19 cellular contexts compared by ENCODE assay signal in the genomic region with DNA sequence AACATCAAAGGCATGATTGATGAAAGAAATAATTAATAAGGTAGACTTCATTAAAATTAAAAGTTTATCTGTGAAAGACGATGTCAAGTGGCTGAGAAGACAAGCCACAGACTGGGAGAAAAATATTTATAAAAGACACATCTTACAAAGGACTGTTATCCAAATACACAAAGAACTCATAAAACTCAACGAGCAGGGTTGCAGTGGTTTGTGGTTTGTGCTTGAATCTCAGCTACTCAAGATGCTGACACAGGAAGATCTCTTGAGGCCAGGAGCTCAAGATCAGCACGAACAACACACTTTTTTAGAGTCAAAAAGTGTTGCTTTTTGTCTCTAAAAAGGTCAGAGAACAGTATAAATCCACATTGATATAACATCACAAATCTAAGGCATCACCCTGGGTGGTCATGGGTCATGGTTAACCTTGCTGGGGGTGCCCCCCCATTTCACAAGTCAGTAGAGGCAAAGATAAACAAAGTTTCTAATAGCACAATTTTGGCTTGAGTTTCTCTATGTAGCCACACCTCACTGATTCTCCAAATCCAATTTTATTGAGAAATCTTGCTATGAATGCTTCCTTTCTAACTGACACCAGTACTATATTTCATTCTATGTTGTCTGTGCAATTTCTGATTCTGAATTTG.
DNase-seq lines count a peak whose midpoint lies in the region; TF ChIP-seq lines count a peak whose summit lies in the region.
"Had no signal": no experiment of that assay in that cellular context is flagged by ENCODE, and none has a peak within 500 bp of the region (broad histone marks: within the 10 kb centered on the region; RNA-seq: fewer than 3 reads in every experiment).

No MANE protein-coding gene starts in this region.

- TF ChIP-seq CTCF in chondrocyte (IDR thresholded peaks at IDR 0.05), result no peak

- H3K27ac ChIP-seq in SJSA1, result no peak overlapping the region
- H3K27ac ChIP-seq: gastrocnemius medialis, HL-60, PC-9, right atrium auricular region, VCaP had no signal

- no peak overlapping the region for H3K4me3 ChIP-seq in SJSA1
- no peak overlapping the region for H3K4me3 ChIP-seq in skeletal muscle cell (ENCODE audit: low read depth, low read length)
- H3K4me3 ChIP-seq: gastrocnemius medialis, PC-9, right atrium auricular region had no signal

- peaks cover 23% of the 10 kb centered on the region for H3K4me1 Mint-ChIP-seq in chondrocyte (ENCODE audit: low read depth)
- peaks cover 16% of the 10 kb centered on the region for H3K4me1 Mint-ChIP-seq in activated T-helper 2 cell treated with anti-CD3 and anti-CD28 coated beads, Interferon-gamma antibody, Interleukin-2, Interleukin-4, amounts not matched to agents 10 μg/mL and 5 μg/mL and 100 μg/mL, durations not matched to agents 14 hours and 24 hours and 36 hours (ENCODE audit: low read depth)

- H3K27ac Mint-ChIP-seq in chondrocyte (ENCODE audit: unreplicated experiment), result peak overlapping the region; percentile 10
- H3K27ac Mint-ChIP-seq in activated T-helper 2 cell treated with anti-CD3 and anti-CD28 coated beads, Interferon-gamma antibody, Interleukin-2, Interleukin-4, amounts not matched to agents 10 μg/mL and 5 μg/mL and 100 μg/mL, durations not matched to agents 14 hours and 24 hours and 36 hours, result no peak overlapping the region

- H3K36me3 ChIP-seq in SJSA1, result no peaks in the 10 kb centered on the region
- H3K36me3 ChIP-seq: gastrocnemius medialis, right atrium auricular region had no signal

- H3K9me3 ChIP-seq in SJSA1 (replicated peaks), result no peaks in the 10 kb centered on the region; the same call in 1 of the 2 replicates
- H3K9me3 ChIP-seq: gastrocnemius medialis, right atrium auricular region had no signal

- H3K4me3 Mint-ChIP-seq in chondrocyte (ENCODE audit: unreplicated experiment), result no peak overlapping the region
- H3K4me3 Mint-ChIP-seq in activated T-helper 2 cell treated with anti-CD3 and anti-CD28 coated beads, Interferon-gamma antibody, Interleukin-2, Interleukin-4, amounts not matched to agents 10 μg/mL and 5 μg/mL and 100 μg/mL, durations not matched to agents 14 hours and 24 hours and 36 hours (ENCODE audit: low read depth), result no peak overlapping the region

- intact Hi-C loops in activated T-helper 2 cell treated with anti-CD3 and anti-CD28 coated beads, Interferon-gamma antibody, Interleukin-2, Interleukin-4, amounts not matched to agents 10 μg/mL and 5 μg/mL and 100 μg/mL, durations not matched to agents 14 hours and 24 hours and 36 hours (cut with micrococcal nuclease), result no loop called here

- peaks cover 14% of the 10 kb centered on the region for H3K27me3 ChIP-seq in SJSA1 (replicated peaks)
- H3K27me3 ChIP-seq: gastrocnemius medialis, right atrium auricular region had no signal

- H3K4me1 ChIP-seq in SJSA1 (replicated peaks), result peaks cover 21% of the 10 kb centered on the region
- H3K4me1 ChIP-seq: gastrocnemius medialis, right atrium auricular region had no signal

- no peaks in the 10 kb centered on the region for H3K27me3 Mint-ChIP-seq in chondrocyte (ENCODE audit: low read depth)
- no peaks in the 10 kb centered on the region for H3K27me3 Mint-ChIP-seq in activated T-helper 2 cell treated with anti-CD3 and anti-CD28 coated beads, Interferon-gamma antibody, Interleukin-2, Interleukin-4, amounts not matched to agents 10 μg/mL and 5 μg/mL and 100 μg/mL, durations not matched to agents 14 hours and 24 hours and 36 hours (ENCODE audit: low read depth)

- in situ Hi-C loops in KBM-7 (cut with MboI; ENCODE audit: low pct_unique_long_range_greater_than_20kb, low sequenced_read_pairs), result no loop called here

- peaks cover 4% of the 10 kb centered on the region for H3K36me3 Mint-ChIP-seq in chondrocyte (ENCODE audit: low read depth)
- no peaks in the 10 kb centered on the region for H3K36me3 Mint-ChIP-seq in activated T-helper 2 cell treated with anti-CD3 and anti-CD28 coated beads, Interferon-gamma antibody, Interleukin-2, Interleukin-4, amounts not matched to agents 10 μg/mL and 5 μg/mL and 100 μg/mL, durations not matched to agents 14 hours and 24 hours and 36 hours (ENCODE audit: low read depth)

- DNase-seq in KBM-7 (peak; percentile 61), SJSA1 (ENCODE audit: low read depth in 1 of 2, low spot score in 2 of 2) (peak; percentile 53 to 72), chondrocyte (ENCODE audit: low spot score) (no peak), skeletal muscle cell (ENCODE audit: low read depth) (peak; percentile 25)
- no peak for DNase-seq in stimulated activated naive CD4-positive, alpha-beta T cell treated with Interleukin-2 at 50 U/mL for 16 hours (lab: John Stamatoyannopoulos, UW)
- DNase-seq in activated T-helper 2 cell treated with anti-CD3 and anti-CD28 coated beads, Interferon-gamma antibody, Interleukin-2, Interleukin-4, amounts not matched to agents 10 μg/mL and 5 μg/mL and 100 μg/mL, durations not matched to agents 14 hours and 24 hours and 36 hours (ENCODE audit: low spot score), result no peak
- no peak for DNase-seq in activated T-cell treated with anti-CD3 and anti-CD28 coated beads, Interleukin-2, amount 50 U/mL, for 1 hour
- DNase-seq: activated naive CD4-positive, alpha-beta T cell treated with anti-CD3 and anti-CD28 coated beads, Interleukin-2, amount 50 U/mL, for 16 hours; C1 segment of cervical spinal cord; gastrocnemius medialis; KG1; mesendoderm; NCI-H146; NCI-H510A treated with DMSO at 0.1 percent for 48 hours; PC-9; stimulated activated CD4-positive, alpha-beta T cell treated with anti-CD3 and anti-CD28 coated beads, Interleukin-2, amount 100 ng/mL, for 48 hours had no signal

- peaks cover 8% of the 10 kb centered on the region for H3K9me3 Mint-ChIP-seq in chondrocyte (ENCODE audit: low read depth)
- H3K9me3 Mint-ChIP-seq in activated T-helper 2 cell treated with anti-CD3 and anti-CD28 coated beads, Interferon-gamma antibody, Interleukin-2, Interleukin-4, amounts not matched to agents 10 μg/mL and 5 μg/mL and 100 μg/mL, durations not matched to agents 14 hours and 24 hours and 36 hours, result peaks cover 4% of the 10 kb centered on the region

Comparison
In these comparisons a context has a peak if more than half of its experiments do, and no peak if none do; other contexts are left out.
1. DNase-seq: peak in KBM-7 (single experiment), SJSA1 (2 of 2) and skeletal muscle cell (single experiment); none in chondrocyte (single experiment), stimulated activated naive CD4-positive, alpha-beta T cell treated with Interleukin-2 at 50 U/mL for 16 hours (single experiment), activated T-helper 2 cell treated with anti-CD3 and anti-CD28 coated beads, Interferon-gamma antibody, Interleukin-2, Interleukin-4, amounts not matched to agents 10 μg/mL and 5 μg/mL and 100 μg/mL, durations not matched to agents 14 hours and 24 hours and 36 hours (single experiment) and activated T-cell treated with anti-CD3 and anti-CD28 coated beads, Interleukin-2, amount 50 U/mL, for 1 hour (single experiment).